Comparison of ENCODE assay signal across 8 cellular contexts in genomic region chr3:15332405-15333098, GRCh38. TPM values are rescaled to one million over a fixed set of nuclear protein-coding genes. Genes with fewer than 3 reads are reported as not detected.
DNase-seq lines count a peak whose midpoint lies in the region; ATAC-seq and TF ChIP-seq lines count a peak whose summit lies in the region.

A gene with protein sequence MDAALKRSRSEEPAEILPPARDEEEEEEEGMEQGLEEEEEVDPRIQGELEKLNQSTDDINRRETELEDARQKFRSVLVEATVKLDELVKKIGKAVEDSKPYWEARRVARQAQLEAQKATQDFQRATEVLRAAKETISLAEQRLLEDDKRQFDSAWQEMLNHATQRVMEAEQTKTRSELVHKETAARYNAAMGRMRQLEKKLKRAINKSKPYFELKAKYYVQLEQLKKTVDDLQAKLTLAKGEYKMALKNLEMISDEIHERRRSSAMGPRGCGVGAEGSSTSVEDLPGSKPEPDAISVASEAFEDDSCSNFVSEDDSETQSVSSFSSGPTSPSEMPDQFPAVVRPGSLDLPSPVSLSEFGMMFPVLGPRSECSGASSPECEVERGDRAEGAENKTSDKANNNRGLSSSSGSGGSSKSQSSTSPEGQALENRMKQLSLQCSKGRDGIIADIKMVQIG (minus strand): TSS chr3:15332586. CDS start chr3:15332408, 178 bp downstream.

- H3K4me1 ChIP-seq in RWPE2 (ENCODE audit: insufficient read depth, poor library complexity, severe bottlenecking) (peaks cover 5% of the 10 kb centered on the region), stomach smooth muscle (ENCODE audit: control insufficient read depth, insufficient read depth, low read length) (peaks cover 21% of the 10 kb centered on the region)

- peak within 1 kb of the TSS; percentile 93 to 97 (median 96) for H3K4me3 Mint-ChIP-seq in nephron

- H3K36me3 ChIP-seq in RWPE2 (ENCODE audit: low read depth) (no peaks in the 10 kb centered on the region), stomach smooth muscle (ENCODE audit: control insufficient read depth in 2 of 2, insufficient read depth in 2 of 2, low read length in 2 of 2) (no peaks in the 10 kb centered on the region)

- H3K9me3 ChIP-seq in RWPE2 (ENCODE audit: severe bottlenecking) (no peaks in the 10 kb centered on the region), stomach smooth muscle (ENCODE audit: control insufficient read depth in 2 of 2, low read length in 2 of 2) (no peaks in the 10 kb centered on the region)

- peaks cover 19% of the 10 kb centered on the region for H3K27me3 Mint-ChIP-seq in nephron (ENCODE audit: low read depth)

- no peak within 1 kb of the TSS for H3K27ac ChIP-seq in RWPE2 (ENCODE audit: poor library complexity, severe bottlenecking)
- peak within 1 kb of the TSS; percentile 58 for H3K27ac ChIP-seq in stomach smooth muscle (ENCODE audit: low read length)

- peaks cover 44% of the 10 kb centered on the region for H3K4me1 Mint-ChIP-seq in nephron

- peak; percentile 79 for TF ChIP-seq CTCF in RWPE2 (IDR thresholded peaks at IDR 0.05; ENCODE audit: poor library complexity, severe bottlenecking)
- TF ChIP-seq CTCF in fibroblast of the aortic adventitia (IDR thresholded peaks at IDR 0.05; ENCODE audit: insufficient read depth, low read length) = peak; percentile 62
- TF ChIP-seq CTCF in nephron (IDR thresholded peaks at IDR 0.05; ENCODE audit: unreplicated experiment in 3 of 3) = peak; percentile 71 to 78 (median 71)

- ATAC-seq in GM19351 (IDR thresholded peaks at IDR 0.05; ENCODE audit: unreplicated experiment) (peak; percentile 74), HG03520 (IDR thresholded peaks at IDR 0.05; ENCODE audit: unreplicated experiment) (peak; percentile 70), RWPE2 (ENCODE audit: low read depth) (peak; percentile 86)

- H3K9ac ChIP-seq in stomach smooth muscle (ENCODE audit: low read length in 2 of 2) = peak within 1 kb of the TSS; percentile 75 to 81

- H3K4me3 ChIP-seq in RWPE2 (ENCODE audit: severe bottlenecking) (peak within 1 kb of the TSS; percentile 67), fibroblast of the aortic adventitia (ENCODE audit: low read depth, low read length) (peak within 1 kb of the TSS; percentile 97), stomach smooth muscle (ENCODE audit: low read length in 2 of 2) (peak within 1 kb of the TSS; percentile 75 to 88)

- H3K36me3 Mint-ChIP-seq in nephron (ENCODE audit: low read depth) = peaks cover 4% of the 10 kb centered on the region

- peak within 1 kb of the TSS; percentile 84 to 93 (median 93) for H3K27ac Mint-ChIP-seq in nephron

- DNase-seq in CD1c-positive myeloid dendritic cell (ENCODE audit: extremely low spot score) (peak; percentile 86), RWPE2 (ENCODE audit: low spot score) (no peak), fibroblast of the aortic adventitia (ENCODE audit: low read depth) (peak; percentile 56)
- DNase-seq in activated effector memory CD4-positive, alpha-beta T cell treated with anti-CD3 and anti-CD28 coated beads, Interleukin-2, amount 50 U/mL, for 16 hours = peak; percentile 91

- H3K9me3 Mint-ChIP-seq in nephron = no peaks in the 10 kb centered on the region

- H3K27me3 ChIP-seq in RWPE2 (ENCODE audit: insufficient read depth, poor library complexity, severe bottlenecking) = no peaks in the 10 kb centered on the region
- H3K27me3 ChIP-seq in stomach smooth muscle (ENCODE audit: control insufficient read depth in 1 of 2, insufficient read depth in 2 of 2, low read length in 2 of 2) = no peaks in the 10 kb centered on the region

RNA-seq across cellular contexts. Expression of the gene that starts here (rescaled TPM):
- 25.5 and 153 TPM in 2 replicates for total RNA-seq in fibroblast of the aortic adventitia (ENCODE audit: low replicate concordance)
